Comparison of ENCODE assay signal across 21 cellular contexts in genomic region chr15:75745305-75745704, GRCh38. TPM values are rescaled to one million over a fixed set of nuclear protein-coding genes. Genes with fewer than 3 reads are reported as not detected.
DNase-seq lines count a peak whose midpoint lies in the region; ATAC-seq, FAIRE-seq and TF ChIP-seq lines count a peak whose summit lies in the region.
"Had no signal": no experiment of that assay in that cellular context is flagged by ENCODE, and none has a peak within 500 bp of the region (broad histone marks: within the 10 kb centered on the region; RNA-seq: fewer than 3 reads in every experiment).

No MANE protein-coding gene starts in this region.

- no peak overlapping the region for H3K18ac ChIP-seq in H9 (ENCODE audit: insufficient read length, low read depth, low read length)

- H3K9me3 ChIP-seq in A549 (no peaks in the 10 kb centered on the region), HEK293 (ENCODE audit: control insufficient read depth, insufficient read depth, low read depth, low read length) (no peaks in the 10 kb centered on the region), prostate gland (no peaks in the 10 kb centered on the region), H9 (ENCODE audit: control insufficient read depth, low read depth, low read length) (no peaks in the 10 kb centered on the region)
- H3K9me3 ChIP-seq: Caco-2 had no signal

- no peak for TF ChIP-seq RAD21 in A549 (conservative IDR thresholded peaks at IDR 0.05 in 1 of 2, IDR thresholded peaks at IDR 0.05 in 1 of 2)

- no peak overlapping the region for H4K91ac ChIP-seq in H9 (ENCODE audit: insufficient read length, low read depth, low read length)

- H3K36me3 ChIP-seq in HEK293 (ENCODE audit: control insufficient read depth in 2 of 2, insufficient read depth in 1 of 2, low read length in 2 of 2), result no peaks in the 10 kb centered on the region
- no peaks in the 10 kb centered on the region for H3K36me3 ChIP-seq in prostate gland
- H3K36me3 ChIP-seq: BLaER1, HAP-1 had no signal

- H3K9ac ChIP-seq in H9 (ENCODE audit: extremely low read depth, insufficient read length, low read length), result no peak overlapping the region
- H3K9ac ChIP-seq: BLaER1, GM23248 had no signal

- H3K4me3 ChIP-seq in A549 (no peak overlapping the region), HEK293 (ENCODE audit: low read depth, low read length) (no peak overlapping the region), prostate gland (no peak overlapping the region)
- H3K4me3 ChIP-seq: BLaER1, GM12878, GM23248, HAP-1 had no signal

- no peaks in the 10 kb centered on the region for H3K79me1 ChIP-seq in H9 (ENCODE audit: insufficient read depth, low read depth, low read length, poor library complexity, severe bottlenecking)

- POLR2A ChIA-PET in A549 (lab: Yijun Ruan, JAX), result interaction anchor here (0.9 kb wide), 1 partner anchor 98 kb away, joined by 3 read pairs; the partner anchor contains the start of gene UBE2Q2
- POLR2A ChIA-PET in HEK293 (lab: Yijun Ruan, JAX), result interaction anchor here (0.6 kb wide), 1 partner anchor 315 kb away, joined by 3 read pairs; no protein-coding TSS in a partner anchor

- H3K23ac ChIP-seq in H9 (ENCODE audit: insufficient read length, low read depth, low read length), result no peak overlapping the region

- H2BK12ac ChIP-seq in H9 (ENCODE audit: insufficient read length, low read depth, low read length), result no peak overlapping the region

- H3K9me3 Mint-ChIP-seq in nephron progenitor cell (peaks cover 20% of the 10 kb centered on the region), H9 (peaks cover 15 to 22% of the 10 kb centered on the region in 2 experiments)
- H3K9me3 Mint-ChIP-seq: CD8-positive, alpha-beta T cell had no signal

- no peak overlapping the region for H2AK5ac ChIP-seq in H9 (ENCODE audit: insufficient read length, low read length)

- no peak overlapping the region for H2AFZ ChIP-seq in H9 (ENCODE audit: low read length)
- H2AFZ ChIP-seq: GM23248 had no signal

- WGBS in A549 (ENCODE audit: missing lambda C conversion rate), result 28% methylated on average over 1 of the region's 1 CpG
- 36% methylated on average over 1 of the region's 1 CpG for WGBS in prostate gland
- no CpG with 5 or more reads among the region's 1 CpG for WGBS in H9 (ENCODE audit: extremely low coverage, insufficient read length, low lambda C conversion rate)

- no peak overlapping the region for H3T11ph ChIP-seq in H9 (ENCODE audit: low read length)

- no peak for TF ChIP-seq POLR2A in A549 (IDR thresholded peaks at IDR 0.05; ENCODE audit: low read length)
- no peak for TF ChIP-seq POLR2A in prostate gland (IDR thresholded peaks at IDR 0.05)

- H3K56ac ChIP-seq in H9 (ENCODE audit: insufficient read length, low read depth, low read length), result no peak overlapping the region

- H3K27me3 ChIP-seq in prostate gland (replicated peaks; ENCODE audit: insufficient read depth) (no peaks in the 10 kb centered on the region), H9 (ENCODE audit: insufficient read depth, low read length) (no peaks in the 10 kb centered on the region)
- H3K27me3 ChIP-seq: BLaER1 had no signal

- H2BK15ac ChIP-seq in H9 (ENCODE audit: low read depth, low read length), result no peak overlapping the region

- H3K14ac ChIP-seq in H9 (ENCODE audit: insufficient read depth, low read length), result no peak overlapping the region

- TF ChIP-seq CTCF in A549 (IDR thresholded peaks at IDR 0.05) (no peak), HEK293 (tag by site-specific recombination; IDR thresholded peaks at IDR 0.05) (no peak), nephron progenitor cell (IDR thresholded peaks at IDR 0.05) (no peak), prostate gland (IDR thresholded peaks at IDR 0.05) (no peak), H9 (conservative IDR thresholded peaks at IDR 0.05) (no peak)

- no peak for FAIRE-seq in A549 (lab: Jason Lieb, UNC)
- FAIRE-seq: GM12878, GM19239 had no signal

- no peaks in the 10 kb centered on the region for H3K23me2 ChIP-seq in H9 (ENCODE audit: insufficient read length, low read depth, low read length, poor library complexity, severe bottlenecking)

- H3K36me3 Mint-ChIP-seq in nephron progenitor cell (ENCODE audit: low read depth) (peaks cover 6% of the 10 kb centered on the region), H9 (ENCODE audit: insufficient read depth in 1 of 3, low read depth in 3 of 3) (peaks cover 6 to 13% (median 11%) of the 10 kb centered on the region in 3 experiments; a peak in 6 of 7 replicates)
- H3K36me3 Mint-ChIP-seq: CD4-positive, CD25-positive, alpha-beta regulatory T cell; CD8-positive, alpha-beta T cell had no signal

- H2BK20ac ChIP-seq in H9 (ENCODE audit: low read depth, low read length, poor library complexity, severe bottlenecking), result no peak overlapping the region

- no peak overlapping the region for H2BK120ac ChIP-seq in H9 (ENCODE audit: low read depth, low read length, poor library complexity, severe bottlenecking)

- H3K27ac Mint-ChIP-seq in nephron progenitor cell (peak overlapping the region; percentile 59), H9 (no peak overlapping the region)
- H3K27ac Mint-ChIP-seq: B cell; CD4-positive, CD25-positive, alpha-beta regulatory T cell; CD8-positive, alpha-beta T cell had no signal

- no peak for DNase-seq in A549 (ENCODE audit: low read depth in 1 of 2, low spot score in 1 of 2)
- peak; percentile 61 for DNase-seq in NCI-H82 treated with DMSO at 0.1 percent for 48 hours (lab: John Stamatoyannopoulos, UW; ENCODE audit: unreplicated experiment)
- no peak for DNase-seq in nephron progenitor cell
- no peak for DNase-seq in prostate gland (ENCODE audit: low spot score)
- DNase-seq in H9, result no peak
- DNase-seq in DMS114 treated with DMSO at 0.1 percent for 48 hours (lab: John Stamatoyannopoulos, UW; ENCODE audit: unreplicated experiment), result no peak
- DNase-seq: 8988T; Caco-2; CD4-positive, CD25-positive, alpha-beta regulatory T cell; CD8-positive, alpha-beta T cell; DMS79; EL; GDM1; GM23248 had no signal

- CTCF ChIA-PET in A549 (lab: Yijun Ruan, JAX) (interaction anchor here (0.6 to 3.5 kb wide), 3 partner anchors 57 to 373 kb away, joined by 3 to 13 read pairs (median 4); no protein-coding TSS in a partner anchor), HEK293 (lab: Yijun Ruan, JAX) (interaction anchor here (0.6 to 2.7 kb wide), 4 partner anchors 17 to 248 kb away, joined by 3 to 10 read pairs (median 4); no protein-coding TSS in a partner anchor)

- H2BK5ac ChIP-seq in H9 (ENCODE audit: insufficient read length, low read length), result no peak overlapping the region

- H3K27me3 Mint-ChIP-seq in nephron progenitor cell (ENCODE audit: low read depth, poor library complexity) (peaks cover 11% of the 10 kb centered on the region), H9 (ENCODE audit: low read depth) (peaks cover 17% of the 10 kb centered on the region)

- peak overlapping the region; percentile 17; the same call in 1 of the 3 replicates for H3K4me2 ChIP-seq in A549
- no peak overlapping the region for H3K4me2 ChIP-seq in H9 (ENCODE audit: insufficient read depth, insufficient read length, low read length)
- H3K4me2 ChIP-seq: BLaER1 had no signal

- intact Hi-C loops in prostate gland (cut with DNase I), result no loop called here

- H3K4me1 Mint-ChIP-seq in nephron progenitor cell (peaks cover 11% of the 10 kb centered on the region), H9 (peaks cover 4 to 5% of the 10 kb centered on the region in 2 experiments; a peak in 2 of 4 replicates)

- H3K4ac ChIP-seq in H9 (ENCODE audit: low read depth, low read length), result no peak overlapping the region

- no peaks in the 10 kb centered on the region for H4K20me1 ChIP-seq in H9 (ENCODE audit: control insufficient read depth, insufficient read depth, insufficient read length)
- H4K20me1 ChIP-seq: BLaER1 had no signal

- H3K4me1 ChIP-seq in A549 (peaks cover 5% of the 10 kb centered on the region; the same call in 1 of the 3 replicates), HEK293 (ENCODE audit: control insufficient read depth, insufficient read depth, low read length) (no peaks in the 10 kb centered on the region), prostate gland (replicated peaks) (no peaks in the 10 kb centered on the region), H9 (ENCODE audit: insufficient read depth, low read length) (no peaks in the 10 kb centered on the region)
- H3K4me1 ChIP-seq: Caco-2, HAP-1 had no signal

- ATAC-seq in A549, result no peak
- ATAC-seq: CD8-positive, alpha-beta T cell; GM12878 had no signal

- no peaks in the 10 kb centered on the region for H3K79me2 ChIP-seq in H9 (ENCODE audit: insufficient read depth, low read length)

- H3K27ac ChIP-seq in A549 (no peak overlapping the region), HEK293 (ENCODE audit: extremely low read depth, low read depth, low read length) (no peak overlapping the region), prostate gland (no peak overlapping the region), H9 (ENCODE audit: insufficient read length, low read depth, low read length) (no peak overlapping the region)
- H3K27ac ChIP-seq: BLaER1, C4-2B, GM23248 had no signal

- TF ChIP-seq EP300 in A549 (IDR thresholded peaks at IDR 0.05), result no peak

- H3K4me3 Mint-ChIP-seq in nephron progenitor cell (no peak overlapping the region), H9 (no peak overlapping the region)
- H3K4me3 Mint-ChIP-seq: B cell; CD4-positive, CD25-positive, alpha-beta regulatory T cell; CD8-positive, alpha-beta T cell had no signal

- H4K5ac ChIP-seq in H9 (ENCODE audit: insufficient read length, low read depth, low read length), result no peak overlapping the region

- no peak overlapping the region for H4K8ac ChIP-seq in H9 (replicated peaks; ENCODE audit: insufficient read length, low read depth, low read length)

TF ChIP-seq in A549, 52 proteins besides CTCF, POLR2A, EP300 and RAD21:
- TF ChIP-seq CEBPB (IDR thresholded peaks at IDR 0.05), result 0 out of 4 replicates have a peak, but pooled peaks of 1 of the 2 experiments have one; percentile 15
- TF ChIP-seq TP53 (CRISPR knock-in tag; IDR thresholded peaks at IDR 0.05), result no peak
- TF ChIP-seq HOXA7 (CRISPR knock-in tag; IDR thresholded peaks at IDR 0.05), result no peak

RNA-seq across cellular contexts. Expression of gene CSPG4, which starts 32.7 kb away (rescaled TPM):
- polyA plus RNA-seq in A549 (2011; rRNA removed) (0.01 TPM in 2 replicates), A549 (2017; fragmentation: RNase III; extraction: RNeasy Plus Mini Kit Qiagen cat#74134 plus additional on column Dnase treatment) (0.01 to 0.06 TPM (median 0.04 TPM) in 3 replicates)
- 0.01 and 0.03 TPM in 2 replicates for polyA plus RNA-seq in A549 (2012; cell fraction: cytosol; rRNA removed)
- 0.05 and 0.12 TPM in 2 replicates for polyA plus RNA-seq in A549 (2012; cell fraction: nucleus; rRNA removed)
- polyA minus RNA-seq in A549 (2011; rRNA and poly(A)+ RNA removed), result not detected in 2 replicates
- total RNA-seq in prostate gland (10 to 100 TPM; 14.3 to 29.4 TPM), H9 (2021) (2.0 and 2.1 TPM in 2 replicates)
- total RNA-seq: CD4-positive, CD25-positive, alpha-beta regulatory T cell; CD8-positive, alpha-beta T cell had no signal
- polyA plus RNA-seq: CD4-positive, CD25-positive, alpha-beta regulatory T cell had no signal
